9 cellular contexts compared by ENCODE assay signal in the genomic region with DNA sequence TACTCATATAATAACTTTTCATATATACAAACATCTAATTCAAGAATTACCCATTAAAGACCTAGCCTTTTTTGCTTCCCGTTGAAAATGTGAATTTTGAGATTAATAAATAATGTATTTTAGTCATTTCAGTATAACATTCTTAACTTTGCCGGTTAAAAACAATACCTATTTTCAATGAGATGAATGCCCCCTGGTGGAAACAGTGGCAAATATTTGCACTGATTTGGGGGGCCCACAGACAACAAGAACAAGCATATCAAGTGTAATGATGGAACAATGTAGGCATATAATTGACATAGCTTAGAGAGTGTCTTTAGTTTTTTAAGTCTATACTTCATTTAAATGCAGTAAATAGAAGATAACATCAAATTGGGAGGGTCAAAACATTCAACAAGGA.
DNase-seq lines count a peak whose midpoint lies in the region; ATAC-seq and TF ChIP-seq lines count a peak whose summit lies in the region.
"Had no signal": no experiment of that assay in that cellular context is flagged by ENCODE, and none has a peak within 500 bp of the region (broad histone marks: within the 10 kb centered on the region; RNA-seq: fewer than 3 reads in every experiment).

No MANE protein-coding gene starts in this region.

- H3K36me3 ChIP-seq in OCI-LY7 (ENCODE audit: insufficient read depth, low read length) (no peaks in the 10 kb centered on the region), upper lobe of left lung (no peaks in the 10 kb centered on the region)

- H2AFZ ChIP-seq in OCI-LY7 (ENCODE audit: low read length) = no peak overlapping the region

- BruUV-seq in OCI-LY7 (replicated peaks; lab: Mats Ljungman, UMichigan) = no TSS peak

- no peaks in the 10 kb centered on the region for H3K79me2 ChIP-seq in OCI-LY7 (ENCODE audit: insufficient read depth, low read depth, low read length)

- no peaks in the 10 kb centered on the region for H4K20me1 ChIP-seq in OCI-LY7 (ENCODE audit: insufficient read depth, low read length)

- H3K27me3 ChIP-seq in upper lobe of left lung = no peaks in the 10 kb centered on the region

- POLR2A ChIA-PET in OCI-LY7 (lab: Charles Lee) = interaction anchor here (0.7 to 0.8 kb wide), 2 partner anchors 17 to 384 kb away, joined by 3 to 4 read pairs; no protein-coding TSS in a partner anchor

- peak; percentile 10 for DNase-seq in stimulated activated CD4-positive, alpha-beta T cell treated with anti-CD3 and anti-CD28 coated beads, Interleukin-4, amount 100 ng/mL, for 24 hours
- no peak for DNase-seq in stimulated activated CD4-positive, alpha-beta T cell treated with anti-CD3 and anti-CD28 coated beads, Interleukin-4, amount 100 ng/mL, for 1 hour
- peak; percentile 16 for DNase-seq in OCI-LY7 (ENCODE audit: low spot score)
- DNase-seq in fibroblast of mammary gland (ENCODE audit: low read depth) = peak; percentile 2
- DNase-seq in islet precursor cell = no peak
- DNase-seq in cerebellar nuclear complex (lab: John Stamatoyannopoulos, UW) = no peak
- DNase-seq in upper lobe of left lung = no peak
- DNase-seq in GF-D8 (lab: John Stamatoyannopoulos, UW) = no peak
- DNase-seq: stimulated activated CD4-positive, alpha-beta T cell treated with anti-CD3 and anti-CD28 coated beads, Interleukin-15, amount 100 ng/mL, for 24 hours had no signal

- CTCF ChIA-PET in OCI-LY7 (lab: Charles Lee; ENCODE audit: unreplicated experiment) = no interaction called here

- no peak for TF ChIP-seq POLR2A in upper lobe of left lung (IDR thresholded peaks at IDR 0.05)

- H3K4me3 ChIP-seq in OCI-LY7 (ENCODE audit: low read depth, low read length, poor library complexity, severe bottlenecking) (no peak overlapping the region), fibroblast of mammary gland (ENCODE audit: control insufficient read depth, low read depth, low read length) (no peak overlapping the region), upper lobe of left lung (no peak overlapping the region)

- TF ChIP-seq EP300 in upper lobe of left lung (IDR thresholded peaks at IDR 0.05) = no peak

- H3K9me3 ChIP-seq in OCI-LY7 (ENCODE audit: low read length) (no peaks in the 10 kb centered on the region), upper lobe of left lung (no peaks in the 10 kb centered on the region)

- H3K9me2 ChIP-seq in OCI-LY7 (ENCODE audit: insufficient read depth, low read length) = no peaks in the 10 kb centered on the region

- WGBS in upper lobe of left lung, 2 donors = 43 to 56% methylated on average over 2 of the region's 2 CpGs

- H3K4me1 ChIP-seq in OCI-LY7 (ENCODE audit: insufficient read depth, low read length, poor library complexity, severe bottlenecking) (no peaks in the 10 kb centered on the region), upper lobe of left lung (no peaks in the 10 kb centered on the region)

- intact Hi-C loops in OCI-LY7 (cut with micrococcal nuclease; ENCODE audit: unreplicated experiment) = loop anchor here (5.0 kb wide), 1 partner anchor 384 kb away; no protein-coding TSS in a partner anchor

- peak; percentile 77 for TF ChIP-seq CTCF in OCI-LY7 (conservative IDR thresholded peaks at IDR 0.05; ENCODE audit: low read length)
- TF ChIP-seq CTCF in fibroblast of mammary gland (conservative IDR thresholded peaks at IDR 0.05; ENCODE audit: control insufficient read depth, insufficient read depth, low read depth, low read length) = peak; percentile 27
- peak in 3 of 6 experiments; percentile 20 to 21 (median 21) for TF ChIP-seq CTCF in upper lobe of left lung (IDR thresholded peaks at IDR 0.05)

- ATAC-seq in upper lobe of left lung (ENCODE audit: low FRiP score in 2 of 2) = no peak

- no peak overlapping the region for H3K4me2 ChIP-seq in OCI-LY7 (ENCODE audit: low read length)

- H3K27ac ChIP-seq in OCI-LY7 (ENCODE audit: low read depth, low read length, poor library complexity, severe bottlenecking) = no peak overlapping the region
- H3K27ac ChIP-seq in upper lobe of left lung = no peak overlapping the region

Comparison
In these comparisons a context has a peak if more than half of its experiments do, and no peak if none do; other contexts are left out.
1. DNase-seq: peak in stimulated activated CD4-positive, alpha-beta T cell treated with anti-CD3 and anti-CD28 coated beads, Interleukin-4, amount 100 ng/mL, for 24 hours (single experiment), OCI-LY7 (single experiment) and fibroblast of mammary gland (single experiment); none in stimulated activated CD4-positive, alpha-beta T cell treated with anti-CD3 and anti-CD28 coated beads, Interleukin-4, amount 100 ng/mL, for 1 hour (single experiment), islet precursor cell (single experiment), cerebellar nuclear complex (0 of 2), upper lobe of left lung (0 of 2) and GF-D8 (single experiment).